ENCODE assay signal across 1 cellular context in genomic region chr10:133308431-133309110, GRCh38.
TF ChIP-seq lines count a peak whose summit lies in the region.

A gene with protein sequence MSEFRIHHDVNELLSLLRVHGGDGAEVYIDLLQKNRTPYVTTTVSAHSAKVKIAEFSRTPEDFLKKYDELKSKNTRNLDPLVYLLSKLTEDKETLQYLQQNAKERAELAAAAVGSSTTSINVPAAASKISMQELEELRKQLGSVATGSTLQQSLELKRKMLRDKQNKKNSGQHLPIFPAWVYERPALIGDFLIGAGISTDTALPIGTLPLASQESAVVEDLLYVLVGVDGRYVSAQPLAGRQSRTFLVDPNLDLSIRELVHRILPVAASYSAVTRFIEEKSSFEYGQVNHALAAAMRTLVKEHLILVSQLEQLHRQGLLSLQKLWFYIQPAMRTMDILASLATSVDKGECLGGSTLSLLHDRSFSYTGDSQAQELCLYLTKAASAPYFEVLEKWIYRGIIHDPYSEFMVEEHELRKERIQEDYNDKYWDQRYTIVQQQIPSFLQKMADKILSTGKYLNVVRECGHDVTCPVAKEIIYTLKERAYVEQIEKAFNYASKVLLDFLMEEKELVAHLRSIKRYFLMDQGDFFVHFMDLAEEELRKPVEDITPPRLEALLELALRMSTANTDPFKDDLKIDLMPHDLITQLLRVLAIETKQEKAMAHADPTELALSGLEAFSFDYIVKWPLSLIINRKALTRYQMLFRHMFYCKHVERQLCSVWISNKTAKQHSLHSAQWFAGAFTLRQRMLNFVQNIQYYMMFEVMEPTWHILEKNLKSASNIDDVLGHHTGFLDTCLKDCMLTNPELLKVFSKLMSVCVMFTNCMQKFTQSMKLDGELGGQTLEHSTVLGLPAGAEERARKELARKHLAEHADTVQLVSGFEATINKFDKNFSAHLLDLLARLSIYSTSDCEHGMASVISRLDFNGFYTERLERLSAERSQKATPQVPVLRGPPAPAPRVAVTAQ (minus strand): TSS chr10:133308872. CDS start chr10:133302941, 5,931 bp downstream.
A gene with protein sequence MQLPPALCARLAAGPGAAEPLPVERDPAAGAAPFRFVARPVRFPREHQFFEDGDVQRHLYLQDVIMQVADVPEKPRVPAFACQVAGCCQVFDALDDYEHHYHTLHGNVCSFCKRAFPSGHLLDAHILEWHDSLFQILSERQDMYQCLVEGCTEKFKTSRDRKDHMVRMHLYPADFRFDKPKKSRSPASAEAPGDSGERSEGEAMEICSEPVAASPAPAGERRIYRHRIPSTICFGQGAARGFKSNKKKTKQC (plus strand): TSS chr10:133308914. CDS start chr10:133308944, 30 bp downstream.

TF ChIP-seq in HepG2, 621 proteins besides CTCF, POLR2A, EP300 and RAD21 (continued from another document and continues in another):
- TF ChIP-seq TERF1 (CRISPR knock-in tag; IDR thresholded peaks at IDR 0.05) (no peak), ZNF292 (CRISPR knock-in tag; IDR thresholded peaks at IDR 0.05; ENCODE audit: borderline replicate concordance, low read depth) (no peak), ZSCAN30 (CRISPR knock-in tag; IDR thresholded peaks at IDR 0.05) (no peak), NFE2L1 (CRISPR knock-in tag; IDR thresholded peaks at IDR 0.05; ENCODE audit: borderline replicate concordance) (no peak), KLF11 (CRISPR knock-in tag; IDR thresholded peaks at IDR 0.05) (no peak), TBX3 (IDR thresholded peaks at IDR 0.05; ENCODE audit: borderline replicate concordance) (no peak), ZBTB43 (CRISPR knock-in tag; conservative IDR thresholded peaks at IDR 0.05) (0 out of 2 replicates have a peak, but pooled peaks have one; percentile 52), ZHX2 (IDR thresholded peaks at IDR 0.05; ENCODE audit: low read depth) (no peak), ZHX2 (CRISPR knock-in tag; IDR thresholded peaks at IDR 0.05; ENCODE audit: borderline replicate concordance) (no peak), TP53 (CRISPR knock-in tag; conservative IDR thresholded peaks at IDR 0.05) (no peak), ZNF724P (CRISPR knock-in tag; IDR thresholded peaks at IDR 0.05; ENCODE audit: borderline replicate concordance) (0 out of 2 replicates have a peak, but pooled peaks have one; percentile 26), SATB2 (CRISPR knock-in tag; IDR thresholded peaks at IDR 0.05) (0 out of 2 replicates have a peak, but pooled peaks have one; percentile 34), ZSCAN29 (CRISPR knock-in tag; conservative IDR thresholded peaks at IDR 0.05) (no peak), GPN1 (CRISPR knock-in tag; IDR thresholded peaks at IDR 0.05; ENCODE audit: borderline replicate concordance) (0 out of 2 replicates have a peak, but pooled peaks have one; percentile 36), DNMT1 (CRISPR knock-in tag; IDR thresholded peaks at IDR 0.05) (peak; percentile 22; the same call in 1 of the 2 replicates), DDIT3 (CRISPR knock-in tag; IDR thresholded peaks at IDR 0.05) (no peak), HOXA9 (CRISPR knock-in tag; IDR thresholded peaks at IDR 0.05; ENCODE audit: borderline replicate concordance) (no peak), REPIN1 (CRISPR knock-in tag; IDR thresholded peaks at IDR 0.05; ENCODE audit: borderline replicate concordance, low read depth) (no peak), IRX3 (CRISPR knock-in tag; IDR thresholded peaks at IDR 0.05; ENCODE audit: borderline replicate concordance, low read depth) (0 out of 2 replicates have a peak, but pooled peaks have one; percentile 28), RXRB (CRISPR knock-in tag; IDR thresholded peaks at IDR 0.05; ENCODE audit: borderline replicate concordance) (no peak), MAX (IDR thresholded peaks at IDR 0.05) (peak; percentile 58), LCORL (IDR thresholded peaks at IDR 0.05) (no peak), LCORL (CRISPR knock-in tag; IDR thresholded peaks at IDR 0.05) (no peak), SIN3A (IDR thresholded peaks at IDR 0.05; ENCODE audit: borderline replicate concordance, low read depth, low read length) (peak; percentile 38; the same call in 1 of the 2 replicates), RBM39 (IDR thresholded peaks at IDR 0.05; ENCODE audit: low read depth, low read length, poor library complexity, severe bottlenecking) (no peak), PHF5A (CRISPR knock-in tag; IDR thresholded peaks at IDR 0.05; ENCODE audit: low read depth, unreplicated experiment) (no peak), HMGXB4 (CRISPR knock-in tag; IDR thresholded peaks at IDR 0.05; ENCODE audit: borderline replicate concordance in 1 of 2, low read depth in 1 of 2) (no peak; a peak in 1 of 4 replicates), SP1 (IDR thresholded peaks at IDR 0.05) (no peak), SP1 (CRISPR knock-in tag; IDR thresholded peaks at IDR 0.05) (no peak), ZNF441 (CRISPR knock-in tag; IDR thresholded peaks at IDR 0.05; ENCODE audit: borderline replicate concordance) (no peak; the same call in 1 of the 2 replicates), STAT5B (CRISPR knock-in tag; IDR thresholded peaks at IDR 0.05) (no peak), ZNF275 (CRISPR knock-in tag; IDR thresholded peaks at IDR 0.05; ENCODE audit: borderline replicate concordance) (peak; percentile 30; the same call in 1 of the 2 replicates), ZNF746 (CRISPR knock-in tag; IDR thresholded peaks at IDR 0.05) (no peak), ZNF709 (CRISPR knock-in tag; IDR thresholded peaks at IDR 0.05) (no peak; the same call in 1 of the 2 replicates)
- TF ChIP-seq, protein P1, sequence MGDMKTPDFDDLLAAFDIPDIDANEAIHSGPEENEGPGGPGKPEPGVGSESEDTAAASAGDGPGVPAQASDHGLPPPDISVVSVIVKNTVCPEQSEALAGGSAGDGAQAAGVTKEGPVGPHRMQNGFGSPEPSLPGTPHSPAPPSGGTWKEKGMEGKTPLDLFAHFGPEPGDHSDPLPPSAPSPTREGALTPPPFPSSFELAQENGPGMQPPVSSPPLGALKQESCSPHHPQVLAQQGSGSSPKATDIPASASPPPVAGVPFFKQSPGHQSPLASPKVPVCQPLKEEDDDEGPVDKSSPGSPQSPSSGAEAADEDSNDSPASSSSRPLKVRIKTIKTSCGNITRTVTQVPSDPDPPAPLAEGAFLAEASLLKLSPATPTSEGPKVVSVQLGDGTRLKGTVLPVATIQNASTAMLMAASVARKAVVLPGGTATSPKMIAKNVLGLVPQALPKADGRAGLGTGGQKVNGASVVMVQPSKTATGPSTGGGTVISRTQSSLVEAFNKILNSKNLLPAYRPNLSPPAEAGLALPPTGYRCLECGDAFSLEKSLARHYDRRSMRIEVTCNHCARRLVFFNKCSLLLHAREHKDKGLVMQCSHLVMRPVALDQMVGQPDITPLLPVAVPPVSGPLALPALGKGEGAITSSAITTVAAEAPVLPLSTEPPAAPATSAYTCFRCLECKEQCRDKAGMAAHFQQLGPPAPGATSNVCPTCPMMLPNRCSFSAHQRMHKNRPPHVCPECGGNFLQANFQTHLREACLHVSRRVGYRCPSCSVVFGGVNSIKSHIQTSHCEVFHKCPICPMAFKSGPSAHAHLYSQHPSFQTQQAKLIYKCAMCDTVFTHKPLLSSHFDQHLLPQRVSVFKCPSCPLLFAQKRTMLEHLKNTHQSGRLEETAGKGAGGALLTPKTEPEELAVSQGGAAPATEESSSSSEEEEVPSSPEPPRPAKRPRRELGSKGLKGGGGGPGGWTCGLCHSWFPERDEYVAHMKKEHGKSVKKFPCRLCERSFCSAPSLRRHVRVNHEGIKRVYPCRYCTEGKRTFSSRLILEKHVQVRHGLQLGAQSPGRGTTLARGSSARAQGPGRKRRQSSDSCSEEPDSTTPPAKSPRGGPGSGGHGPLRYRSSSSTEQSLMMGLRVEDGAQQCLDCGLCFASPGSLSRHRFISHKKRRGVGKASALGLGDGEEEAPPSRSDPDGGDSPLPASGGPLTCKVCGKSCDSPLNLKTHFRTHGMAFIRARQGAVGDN (CRISPR knock-in tag; IDR thresholded peaks at IDR 0.05), result peak; percentile 69
- TF ChIP-seq, protein P2, sequence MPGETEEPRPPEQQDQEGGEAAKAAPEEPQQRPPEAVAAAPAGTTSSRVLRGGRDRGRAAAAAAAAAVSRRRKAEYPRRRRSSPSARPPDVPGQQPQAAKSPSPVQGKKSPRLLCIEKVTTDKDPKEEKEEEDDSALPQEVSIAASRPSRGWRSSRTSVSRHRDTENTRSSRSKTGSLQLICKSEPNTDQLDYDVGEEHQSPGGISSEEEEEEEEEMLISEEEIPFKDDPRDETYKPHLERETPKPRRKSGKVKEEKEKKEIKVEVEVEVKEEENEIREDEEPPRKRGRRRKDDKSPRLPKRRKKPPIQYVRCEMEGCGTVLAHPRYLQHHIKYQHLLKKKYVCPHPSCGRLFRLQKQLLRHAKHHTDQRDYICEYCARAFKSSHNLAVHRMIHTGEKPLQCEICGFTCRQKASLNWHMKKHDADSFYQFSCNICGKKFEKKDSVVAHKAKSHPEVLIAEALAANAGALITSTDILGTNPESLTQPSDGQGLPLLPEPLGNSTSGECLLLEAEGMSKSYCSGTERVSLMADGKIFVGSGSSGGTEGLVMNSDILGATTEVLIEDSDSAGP (CRISPR knock-in tag; IDR thresholded peaks at IDR 0.05; ENCODE audit: borderline replicate concordance), result no peak
